ENCODE assay signal across 12 cellular contexts in the genomic region with DNA sequence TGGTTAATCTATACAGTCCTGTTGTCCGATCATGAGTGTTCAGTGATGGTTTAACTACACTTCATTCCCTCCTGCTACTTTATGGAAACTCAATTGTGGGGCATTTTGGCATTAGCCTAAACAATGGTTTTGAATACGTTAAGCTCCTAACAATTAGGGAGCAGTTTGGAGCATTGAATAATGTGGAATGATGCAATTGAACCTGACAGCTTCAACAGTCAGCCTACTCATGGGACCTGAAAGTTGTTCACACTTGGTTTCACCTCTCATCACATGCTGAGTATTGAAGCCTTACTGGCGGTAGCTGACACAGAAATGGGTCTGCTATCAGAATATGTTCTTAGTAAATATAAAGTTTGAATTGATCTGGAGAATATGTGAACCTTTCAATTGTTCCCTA.
A peak's percentile ranks its signal among the peaks of the same experiment; 100 is the strongest.
DNase-seq lines count a peak whose midpoint lies in the region; ATAC-seq and TF ChIP-seq lines count a peak whose summit lies in the region.
"Had no signal": no experiment of that assay in that cellular context is flagged by ENCODE, and none has a peak within 500 bp of the region (broad histone marks: within the 10 kb centered on the region; RNA-seq: fewer than 3 reads in every experiment).

No MANE protein-coding gene starts in this region.

- H3K27ac Mint-ChIP-seq in activated T-cell treated with anti-CD3 and anti-CD28 coated beads, Interleukin-2, amount 50 U/mL, for 72 hours = peak overlapping the region; percentile 33
- peak overlapping the region in 1 of 2 donors; percentile 89 for H3K27ac Mint-ChIP-seq in stimulated activated naive CD8-positive, alpha-beta T cell treated with anti-CD3 and anti-CD28 coated beads, Interleukin-15, amount 100 ng/mL, for 72 hours
- H3K27ac Mint-ChIP-seq: activated CD4-positive, alpha-beta T cell treated with anti-CD3 and anti-CD28 coated beads, Interleukin-2, amount 10 ng/mL, durations not matched to agents 24 days and 14 days had no signal

- H3K36me3 Mint-ChIP-seq in activated T-cell treated with anti-CD3 and anti-CD28 coated beads, Interleukin-2, amount 50 U/mL, for 72 hours (ENCODE audit: insufficient read depth in 2 of 2) = peaks cover 0 to 5% of the 10 kb centered on the region in 2 donors

- DNase-seq in activated T-cell treated with anti-CD3 and anti-CD28 coated beads, Interleukin-2, amount 50 U/mL, for 72 hours = no peak
- no peak for DNase-seq in activated T-cell treated with anti-CD3 and anti-CD28 coated beads, Interleukin-2, amount 50 U/mL, for 1 hour
- DNase-seq in epithelial cell of prostate (ENCODE audit: low read depth, low spot score) = no peak
- no peak for DNase-seq in stimulated activated naive CD8-positive, alpha-beta T cell treated with anti-CD3 and anti-CD28 coated beads, Interleukin-15, amount 100 ng/mL, for 72 hours
- DNase-seq in ecto neural progenitor cell (ENCODE audit: low spot score) = no peak
- no peak for DNase-seq in NCI-H128 (lab: John Stamatoyannopoulos, UW; ENCODE audit: unreplicated experiment)
- DNase-seq: activated CD4-positive, alpha-beta T cell treated with anti-CD3 and anti-CD28 coated beads, Interleukin-2, amount 10 ng/mL, durations not matched to agents 24 days and 14 days; activated T-cell treated with anti-CD3 and anti-CD28 coated beads, Interleukin-2, amount 50 U/mL, for 4 hours; aorta; midbrain had no signal

- peaks cover 10% of the 10 kb centered on the region for H3K4me1 Mint-ChIP-seq in activated T-cell treated with anti-CD3 and anti-CD28 coated beads, Interleukin-2, amount 50 U/mL, for 72 hours (ENCODE audit: low read depth)
- H3K4me1 Mint-ChIP-seq in stimulated activated naive CD8-positive, alpha-beta T cell treated with anti-CD3 and anti-CD28 coated beads, Interleukin-15, amount 100 ng/mL, for 72 hours = peaks cover 33% of the 10 kb centered on the region

- peak overlapping the region; percentile 2; the same call in 1 of the 2 replicates for H3K4me2 ChIP-seq in KMS-11

- no peak overlapping the region for H3K9ac ChIP-seq in KMS-11

- no peak overlapping the region for H2AFZ ChIP-seq in KMS-11 (ENCODE audit: low read depth)

- H4K20me1 ChIP-seq in KMS-11 (ENCODE audit: insufficient read depth) = 0 out of 2 replicates have a peak, but pooled peaks cover 7% of the 10 kb centered on the region

- no peak overlapping the region for H3K4me3 ChIP-seq in KMS-11 (IDR thresholded peaks at IDR 0.05; ENCODE audit: insufficient read depth, low read depth, low read length)

- no peaks in the 10 kb centered on the region for H3K27me3 ChIP-seq in KMS-11 (ENCODE audit: insufficient read depth, low read depth)

- H3K4me1 ChIP-seq in KMS-11 (ENCODE audit: low read depth, poor library complexity, severe bottlenecking) = peaks cover 51% of the 10 kb centered on the region

- TF ChIP-seq CTCF in KMS-11 (conservative IDR thresholded peaks at IDR 0.05; ENCODE audit: low read depth, low read length) = no peak

- H3K27ac ChIP-seq in KMS-11 (no peak overlapping the region), epithelial cell of prostate (peak overlapping the region; percentile 19)

- H3K9me3 Mint-ChIP-seq in activated T-cell treated with anti-CD3 and anti-CD28 coated beads, Interleukin-2, amount 50 U/mL, for 72 hours = no peaks in the 10 kb centered on the region
- no peaks in the 10 kb centered on the region for H3K9me3 Mint-ChIP-seq in stimulated activated naive CD8-positive, alpha-beta T cell treated with anti-CD3 and anti-CD28 coated beads, Interleukin-15, amount 100 ng/mL, for 72 hours
- H3K9me3 Mint-ChIP-seq: activated CD4-positive, alpha-beta T cell treated with anti-CD3 and anti-CD28 coated beads, Interleukin-2, amount 10 ng/mL, durations not matched to agents 24 days and 14 days; activated T-cell treated with anti-CD3 and anti-CD28 coated beads, Interleukin-2, amount 50 U/mL, for 4 hours had no signal

- no peaks in the 10 kb centered on the region for H3K79me2 ChIP-seq in KMS-11 (ENCODE audit: insufficient read depth, low read depth)

- ATAC-seq in activated T-cell treated with anti-CD3 and anti-CD28 coated beads, Interleukin-2, amount 50 U/mL, for 72 hours (replicated peaks in 1 of 2) = no peak
- ATAC-seq in stimulated activated naive CD8-positive, alpha-beta T cell treated with anti-CD3 and anti-CD28 coated beads, Interleukin-15, amount 100 ng/mL, for 72 hours = peak; percentile 61
- no peak for ATAC-seq in GM21360 (IDR thresholded peaks at IDR 0.05; ENCODE audit: unreplicated experiment)
- ATAC-seq: activated T-cell treated with anti-CD3 and anti-CD28 coated beads, Interleukin-2, amount 50 U/mL, for 4 hours had no signal

- H3K27me3 Mint-ChIP-seq in activated T-cell treated with anti-CD3 and anti-CD28 coated beads, Interleukin-2, amount 50 U/mL, for 72 hours (ENCODE audit: low read depth) = no peaks in the 10 kb centered on the region
- H3K27me3 Mint-ChIP-seq in stimulated activated naive CD8-positive, alpha-beta T cell treated with anti-CD3 and anti-CD28 coated beads, Interleukin-15, amount 100 ng/mL, for 72 hours = no peaks in the 10 kb centered on the region
- H3K27me3 Mint-ChIP-seq: activated CD4-positive, alpha-beta T cell treated with anti-CD3 and anti-CD28 coated beads, Interleukin-2, amount 10 ng/mL, durations not matched to agents 24 days and 14 days had no signal

- no peak overlapping the region for H3K4me3 Mint-ChIP-seq in activated T-cell treated with anti-CD3 and anti-CD28 coated beads, Interleukin-2, amount 50 U/mL, for 72 hours
- no peak overlapping the region for H3K4me3 Mint-ChIP-seq in stimulated activated naive CD8-positive, alpha-beta T cell treated with anti-CD3 and anti-CD28 coated beads, Interleukin-15, amount 100 ng/mL, for 72 hours
- H3K4me3 Mint-ChIP-seq: activated CD4-positive, alpha-beta T cell treated with anti-CD3 and anti-CD28 coated beads, Interleukin-2, amount 10 ng/mL, durations not matched to agents 24 days and 14 days; activated T-cell treated with anti-CD3 and anti-CD28 coated beads, Interleukin-2, amount 50 U/mL, for 4 hours had no signal

- H3K36me3 ChIP-seq in KMS-11 (ENCODE audit: insufficient read depth) = no peaks in the 10 kb centered on the region
